In genomic region chr2:216495656-216496055, GRCh38 we compare ENCODE assay signal across 16 cellular contexts. TPM values are rescaled to one million over a fixed set of nuclear protein-coding genes. Genes with fewer than 3 reads are reported as not detected.
DNase-seq lines count a peak whose midpoint lies in the region; ATAC-seq, FAIRE-seq and TF ChIP-seq lines count a peak whose summit lies in the region.
"Had no signal": no experiment of that assay in that cellular context is flagged by ENCODE, and none has a peak within 500 bp of the region (broad histone marks: within the 10 kb centered on the region; RNA-seq: fewer than 3 reads in every experiment).

No MANE protein-coding gene starts in this region.

- H3K9me3 ChIP-seq in GM12878 (replicated peaks; ENCODE audit: control insufficient read depth, insufficient read depth, low read length) = no peaks in the 10 kb centered on the region
- no peaks in the 10 kb centered on the region for H3K9me3 ChIP-seq in mesodermal cell (ENCODE audit: control insufficient read depth, low read length)
- no peaks in the 10 kb centered on the region for H3K9me3 ChIP-seq in SJCRH30 (replicated peaks)
- H3K9me3 ChIP-seq: right atrium auricular region had no signal

- H4K20me1 ChIP-seq in GM12878 (ENCODE audit: control insufficient read depth, insufficient read depth) = no peaks in the 10 kb centered on the region

- no peak for TF ChIP-seq RAD21 in GM12878 (IDR thresholded peaks at IDR 0.05; ENCODE audit: insufficient read depth, low read depth, low read length)

- H3K4me1 ChIP-seq in GM12878 (ENCODE audit: control insufficient read depth, insufficient read depth, low read length) (peaks cover 36% of the 10 kb centered on the region), mesodermal cell (ENCODE audit: control insufficient read depth, insufficient read depth, low read length, poor library complexity, severe bottlenecking) (peaks cover 40% of the 10 kb centered on the region), SJCRH30 (no peaks in the 10 kb centered on the region; the same call in 1 of the 2 replicates)

- WGBS in GM12878 (ENCODE audit: insufficient coverage, insufficient replicate concordance, low lambda C conversion rate, missing lambda C conversion rate) = 0% methylated on average over 2 of the region's 2 CpGs
- WGBS in mesodermal cell (ENCODE audit: insufficient coverage in 2 of 2), 2 experiments = 90 to 100% methylated on average over 1 of the region's 2 CpGs

- DNase-seq in GM03348 (ENCODE audit: low spot score) (peak; percentile 41), NOMO-1 treated with DMSO at 0.1 percent for 48 hours (lab: John Stamatoyannopoulos, UW; ENCODE audit: unreplicated experiment) (peak; percentile 49), GM12878 (ENCODE audit: low read depth, low spot score) (no peak), left cardiac atrium (no peak), sciatic nerve (ENCODE audit: low spot score) (no peak), NCI-H2029 (lab: John Stamatoyannopoulos, UW) (no peak), SJCRH30 (no peak)
- DNase-seq: activated CD8-positive, alpha-beta memory T cell treated with anti-CD3 and anti-CD28 coated beads, Interleukin-2, amount 50 U/mL, for 4 hours; activated naive CD8-positive, alpha-beta T cell treated with anti-CD3 and anti-CD28 coated beads for 36 hours; kidney glomerular epithelial cell; NCI-H1092 treated with DMSO at 0.1 percent for 48 hours; NCI-H226 had no signal

- POLR2A ChIA-PET in GM12878 (lab: Charles Lee) = interaction anchor here (1.2 to 1.5 kb wide), 2 partner anchors 17 to 77 kb away, joined by 3 read pairs; no protein-coding TSS in a partner anchor

- FAIRE-seq in GM12878 (lab: Jason Lieb, UNC) = no peak

- intact Hi-C loops in GM12878 (cut with micrococcal nuclease; ENCODE audit: unreplicated experiment) = loop anchor here (5.0 to 10.0 kb wide), 2 partner anchors 273 to 461 kb away; no protein-coding TSS in a partner anchor
- intact Hi-C loops in left cardiac atrium (cut with DNase I) = no loop called here
- intact Hi-C loops in sciatic nerve (cut with DNase I) = no loop called here

- peaks cover 37% of the 10 kb centered on the region for H3K79me2 ChIP-seq in GM12878 (ENCODE audit: control insufficient read depth, insufficient read depth, low read length)

- SMC1A ChIA-PET in GM12878 (lab: Charles Lee; ENCODE audit: uncharacterized antibody, unreplicated experiment) = interaction anchor here (0.7 to 1.1 kb wide), 2 partner anchors 13 to 81 kb away, joined by 3 read pairs; no protein-coding TSS in a partner anchor

- H2AFZ ChIP-seq in GM12878 (ENCODE audit: control insufficient read depth, low read depth, low read length) = no peak overlapping the region

- peak overlapping the region; percentile 35 for H3K9ac ChIP-seq in GM12878 (ENCODE audit: control insufficient read depth, insufficient read depth, low read length)

- H3K4me2 ChIP-seq in GM12878 (ENCODE audit: control insufficient read depth, insufficient read depth) = peak overlapping the region; percentile 57

- H3K4me3 ChIP-seq in GM12878 = no peak overlapping the region
- H3K4me3 ChIP-seq in mesodermal cell (ENCODE audit: extremely low read depth, insufficient read depth, low read length, poor library complexity, severe bottlenecking) = no peak overlapping the region
- no peak overlapping the region for H3K4me3 ChIP-seq in SJCRH30
- H3K4me3 ChIP-seq: right atrium auricular region had no signal

- H3K27ac ChIP-seq in GM12878 (ENCODE audit: control insufficient read depth, insufficient read depth) (peak overlapping the region; percentile 32; the same call in 1 of the 2 replicates), mesodermal cell (ENCODE audit: low read depth, low read length, severe bottlenecking) (peak overlapping the region; percentile 8), SJCRH30 (no peak overlapping the region)
- H3K27ac ChIP-seq: C4-2B, right atrium auricular region, VCaP had no signal

- TF ChIP-seq POLR2A in GM12878 (IDR thresholded peaks at IDR 0.05; ENCODE audit: low read depth, low read length) = no peak

- H3K36me3 ChIP-seq in GM12878 (ENCODE audit: control insufficient read depth in 2 of 2, insufficient read depth in 2 of 2, low read length in 1 of 2) (peaks cover 0 to under 1% of the 10 kb centered on the region in 2 experiments; a peak in 2 of 4 replicates), mesodermal cell (ENCODE audit: control insufficient read depth, insufficient read depth, low read length) (peaks cover 17% of the 10 kb centered on the region), SJCRH30 (peaks cover 17% of the 10 kb centered on the region)

- RAD21 ChIA-PET in GM12878 (lab: Charles Lee; ENCODE audit: unreplicated experiment) = interaction anchor here (1.0 to 2.0 kb wide), 2 partner anchors 9 to 79 kb away, joined by 3 to 7 read pairs; no protein-coding TSS in a partner anchor

- in situ Hi-C loops in GM12878 (cut with MboI) = no loop called here

- H3K27me3 ChIP-seq in GM12878 (replicated peaks in 1 of 2; ENCODE audit: control insufficient read depth in 2 of 2, insufficient read depth in 2 of 2, low read length in 1 of 2) = no peaks in the 10 kb centered on the region
- H3K27me3 ChIP-seq in SJCRH30 = no peaks in the 10 kb centered on the region
- H3K27me3 ChIP-seq: right atrium auricular region had no signal

- no peak for TF ChIP-seq EP300 in GM12878 (IDR thresholded peaks at IDR 0.05; ENCODE audit: borderline replicate concordance in 1 of 2, control insufficient read depth in 1 of 2, low read depth in 2 of 2, low read length in 2 of 2)

- ATAC-seq in GM12878 (peak; percentile 4; the same call in 1 of the 3 replicates), left cardiac atrium (no peak), sciatic nerve (no peak)

- BruUV-seq in GM12878 (replicated peaks; lab: Mats Ljungman, UMichigan) = no TSS peak

- CTCF ChIA-PET in GM12878 (lab: Yijun Ruan, JAX) = interaction anchor here (1.0 kb wide), 1 partner anchor 91 kb away, joined by 3 read pairs; no protein-coding TSS in a partner anchor

- no peak for TF ChIP-seq CTCF in GM12878 (IDR thresholded peaks at IDR 0.05 in 2 of 3, conservative IDR thresholded peaks at IDR 0.05 in 1 of 3; ENCODE audit: control insufficient read depth in 2 of 3, extremely low read depth in 1 of 3, insufficient read depth in 1 of 3, low read depth in 3 of 3, low read length in 3 of 3)

TF ChIP-seq in GM12878, 131 proteins besides CTCF, POLR2A, EP300 and RAD21:
- TF ChIP-seq RUNX3 (IDR thresholded peaks at IDR 0.05; ENCODE audit: low read length) (0 out of 2 replicates have a peak, but pooled peaks have one; percentile 13), MXI1 (IDR thresholded peaks at IDR 0.05; ENCODE audit: low read depth, low read length) (no peak), ATF2 (IDR thresholded peaks at IDR 0.05; ENCODE audit: low read length) (no peak), NFIC (IDR thresholded peaks at IDR 0.05; ENCODE audit: low read depth, low read length) (peak; percentile 52; the same call in 1 of the 2 replicates), RELA (IDR thresholded peaks at IDR 0.05; ENCODE audit: borderline replicate concordance, partially characterized antibody) (no peak), ETV6 (conservative IDR thresholded peaks at IDR 0.05 in 1 of 2, IDR thresholded peaks at IDR 0.05 in 1 of 2; ENCODE audit: borderline replicate concordance in 1 of 2, low read depth in 1 of 2) (peak in 1 of 2 experiments; percentile 68; a peak in 1 of 4 replicates), IKZF2 (IDR thresholded peaks at IDR 0.05) (peak in 1 of 2 experiments; percentile 8; a peak in 1 of 4 replicates), JUNB (IDR thresholded peaks at IDR 0.05) (peak; percentile 77), EED (IDR thresholded peaks at IDR 0.05; ENCODE audit: low read depth) (peak; percentile 66)
TF ChIP-seq in GM12878: peak in this region for 6.

RNA-seq across cellular contexts. Expression of gene RPL37A, which starts 3.0 kb away (rescaled TPM):
- total RNA-seq in GM12878 (2013; cell fraction: nucleolus; rRNA removed) = 278 and 283 TPM in 2 replicates
- total RNA-seq in GM12878 (2014; rRNA removed) = 5,309 and 5,362 TPM in 2 replicates
- total RNA-seq in GM12878 (2014; rRNA removed; fragmentation: Illumina TruSeq; extraction: Trizol) = 6,854 and 6,909 TPM in 2 replicates
- 4,280 and 4,544 TPM in 2 replicates for total RNA-seq in GM12878 (2021)
- 2,141 TPM for polyA plus RNA-seq in GM12878 (2011; ENCODE audit: low read depth)
- polyA plus RNA-seq in GM12878 (2011; rRNA removed) = 3,166 and 4,373 TPM in 2 replicates
- polyA plus RNA-seq in GM12878 (2011; cell fraction: cytosol; rRNA removed) = 2,379 and 2,532 TPM in 2 replicates
- 721 and 1,775 TPM in 2 replicates for polyA plus RNA-seq in GM12878 (2011; cell fraction: nucleus; rRNA removed)
- polyA plus RNA-seq in GM12878 (2012) = 10,399 and 10,670 TPM in 2 replicates
- polyA plus RNA-seq in GM12878 (2014; fragmentation: Illumina TruSeq; extraction: Trizol) = 6,507 and 6,854 TPM in 2 replicates
- polyA plus RNA-seq in GM12878 (2014; fragmentation: Nextera tagmentation; extraction: Ambion mirVana) = 1,000 to 10,000 TPM; 4,917 to 6,297 TPM
- polyA plus RNA-seq in GM12878 (2014; rRNA removed) = 5,304 and 6,998 TPM in 2 replicates
- 1,000 to 10,000 TPM; 2,847 to 3,044 TPM for polyA plus RNA-seq in GM12878 (2016; fragmentation: Nextera tagmentation; extraction: Ambion mirVana)
- polyA minus RNA-seq in GM12878 (2011; rRNA and poly(A)+ RNA removed) = 670 and 1,130 TPM in 2 replicates
- polyA minus RNA-seq in GM12878 (2011; cell fraction: cytosol; rRNA and poly(A)+ RNA removed) = 813 and 892 TPM in 2 replicates
- polyA minus RNA-seq in GM12878 (2011; cell fraction: nucleus; rRNA and poly(A)+ RNA removed) = 231 and 314 TPM in 2 replicates
- polyA plus RNA-seq in mesodermal cell (2013, experiment 1 of 2) = 2,301 TPM
- polyA plus RNA-seq in mesodermal cell (2013, experiment 2 of 2) = 2,230 TPM
- 1,000 to 10,000 TPM; 1,877 to 1,963 TPM for total RNA-seq in left cardiac atrium
- 1,810 TPM for total RNA-seq in sciatic nerve
- total RNA-seq in SJCRH30 (2014; rRNA removed; shearing (Covaris generic)) = 4,028 and 4,913 TPM in 2 replicates

Comparison
In these comparisons a context has a peak if more than half of its experiments do, and no peak if none do; other contexts are left out.
1. DNase-seq: peak in GM03348 (single experiment) and NOMO-1 treated with DMSO at 0.1 percent for 48 hours (single experiment); none in GM12878 (single experiment), left cardiac atrium (single experiment), sciatic nerve (single experiment), NCI-H2029 (single experiment) and SJCRH30 (0 of 2).